ENCODE assay signal across 19 cellular contexts in the genomic region with DNA sequence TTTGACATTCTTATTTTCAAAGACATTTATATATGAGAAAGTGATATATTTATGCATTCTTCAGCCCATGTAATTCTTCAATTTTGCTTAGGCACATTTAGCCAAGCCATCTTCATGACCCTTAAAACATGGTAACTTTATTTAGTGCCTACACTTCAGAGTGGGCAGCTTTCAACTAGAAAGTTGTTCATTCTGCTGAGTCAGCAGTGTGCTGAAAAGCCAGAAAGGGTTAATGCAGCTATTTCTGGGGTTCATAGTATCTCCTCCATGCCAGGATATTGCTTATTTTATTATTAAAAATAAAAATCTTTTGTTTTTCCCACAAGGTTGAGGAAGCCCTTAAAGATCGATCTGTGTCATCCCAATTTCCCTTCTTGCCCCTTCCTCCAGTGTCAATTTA.
DNase-seq lines count a peak whose midpoint lies in the region; ATAC-seq, FAIRE-seq and TF ChIP-seq lines count a peak whose summit lies in the region.
"Had no signal": no experiment of that assay in that cellular context is flagged by ENCODE, and none has a peak within 500 bp of the region (broad histone marks: within the 10 kb centered on the region; RNA-seq: fewer than 3 reads in every experiment).

No MANE protein-coding gene starts in this region.

- DNase-seq in SKM-1 treated with dmso at 0.1 percent for 144 hours (lab: John Stamatoyannopoulos, UW; ENCODE audit: unreplicated experiment) (peak; percentile 66), SKM-1 (lab: John Stamatoyannopoulos, UW; ENCODE audit: unreplicated experiment) (no peak), K562 (ENCODE audit: extremely low read depth in 1 of 4, low spot score in 3 of 4) (no peak), hepatocyte (ENCODE audit: low spot score) (no peak), superior temporal gyrus (ENCODE audit: extremely low spot score) (no peak), HEK293T (ENCODE audit: extremely low spot score) (no peak)
- DNase-seq in CD8-positive, alpha-beta T cell, result no peak
- DNase-seq: ACHN; CD4-positive, alpha-beta memory T cell; DMS79; EL; GDM1 had no signal

- intact Hi-C loops in K562 (cut with micrococcal nuclease), result no loop called here
- intact Hi-C loops in CD8-positive, alpha-beta T cell (cut with DNase I, micrococcal nuclease), result no loop called here

- no peaks in the 10 kb centered on the region for H3K36me3 ChIP-seq in OCI-LY3 (replicated peaks; ENCODE audit: low read depth, low read length)
- H3K36me3 ChIP-seq in K562 (ENCODE audit: control insufficient read depth, insufficient read depth, low read length), result no peaks in the 10 kb centered on the region
- no peaks in the 10 kb centered on the region for H3K36me3 ChIP-seq in hepatocyte (replicated peaks; ENCODE audit: insufficient read depth, low read depth)
- H3K36me3 ChIP-seq in CD8-positive, alpha-beta T cell (ENCODE audit: insufficient read depth, low read length), result no peaks in the 10 kb centered on the region
- H3K36me3 ChIP-seq: HAP-1 had no signal

- H3K4me1 ChIP-seq in OCI-LY3 (ENCODE audit: low read length), result peaks cover 15% of the 10 kb centered on the region
- no peaks in the 10 kb centered on the region for H3K4me1 ChIP-seq in K562 (replicated peaks in 1 of 2; ENCODE audit: control insufficient read depth in 2 of 2, insufficient read depth in 2 of 2, low read length in 2 of 2)
- peaks cover 50% of the 10 kb centered on the region for H3K4me1 ChIP-seq in hepatocyte (ENCODE audit: insufficient read depth)
- H3K4me1 ChIP-seq in CD8-positive, alpha-beta T cell (ENCODE audit: insufficient read depth, low read length), result no peaks in the 10 kb centered on the region
- H3K4me1 ChIP-seq: HAP-1 had no signal

- H3K9me3 Mint-ChIP-seq in CD8-positive, alpha-beta T cell, result no peaks in the 10 kb centered on the region
- H3K9me3 Mint-ChIP-seq: GM23338 had no signal

- no peaks in the 10 kb centered on the region for H3K36me3 Mint-ChIP-seq in CD8-positive, alpha-beta T cell
- H3K36me3 Mint-ChIP-seq: CD4-positive, alpha-beta memory T cell had no signal

- CTCF ChIA-PET in K562 (lab: Yijun Ruan, JAX; ENCODE audit: low intra/inter-chr PET ratio) (no interaction called here), HEK293T (lab: Yijun Ruan, JAX) (no interaction called here)
- CTCF ChIA-PET in CD8-positive, alpha-beta T cell (lab: Charles Lee), result no interaction called here

- H3K9ac ChIP-seq in OCI-LY3 (ENCODE audit: low read length) (no peak overlapping the region), K562 (ENCODE audit: insufficient read depth in 1 of 2, low read depth in 2 of 2, low read length in 2 of 2) (no peak overlapping the region)

- no peaks in the 10 kb centered on the region for H3K4me1 Mint-ChIP-seq in CD8-positive, alpha-beta T cell (ENCODE audit: low read depth)
- H3K4me1 Mint-ChIP-seq: CD4-positive, alpha-beta memory T cell had no signal

- H3K9me2 ChIP-seq in hepatocyte (replicated peaks; ENCODE audit: insufficient read depth), result no peaks in the 10 kb centered on the region

- peaks cover 9% of the 10 kb centered on the region for H3K27me3 Mint-ChIP-seq in CD8-positive, alpha-beta T cell (ENCODE audit: low read depth)

- no peak overlapping the region for H3K4me3 Mint-ChIP-seq in CD8-positive, alpha-beta T cell
- H3K4me3 Mint-ChIP-seq: CD4-positive, alpha-beta memory T cell; GM23338 had no signal

- no peak for TF ChIP-seq RAD21 in K562 (CRISPR knock-in tag; conservative IDR thresholded peaks at IDR 0.05 in 1 of 2, IDR thresholded peaks at IDR 0.05 in 1 of 2)

- TF ChIP-seq CTCF in OCI-LY3 (IDR thresholded peaks at IDR 0.05; ENCODE audit: low read depth, low read length) (no peak), K562 (IDR thresholded peaks at IDR 0.05 in 2 of 3, conservative IDR thresholded peaks at IDR 0.05 in 1 of 3; ENCODE audit: insufficient read depth in 2 of 3, low read depth in 1 of 3, low read length in 3 of 3) (no peak), hepatocyte (IDR thresholded peaks at IDR 0.05; ENCODE audit: poor library complexity) (no peak)
- TF ChIP-seq CTCF in CD8-positive, alpha-beta T cell (IDR thresholded peaks at IDR 0.05), result no peak

- no peak for ATAC-seq in K562
- ATAC-seq in CD8-positive, alpha-beta T cell, result no peak
- ATAC-seq: GM23338 had no signal

- H4K20me1 ChIP-seq in OCI-LY3 (ENCODE audit: insufficient read depth, low read length) (no peaks in the 10 kb centered on the region; the same call in 1 of the 2 replicates), K562 (replicated peaks; ENCODE audit: control insufficient read depth, insufficient read depth, low read length) (no peaks in the 10 kb centered on the region), hepatocyte (ENCODE audit: insufficient read depth, poor library complexity, severe bottlenecking) (no peaks in the 10 kb centered on the region)

- H3K27ac Mint-ChIP-seq in CD8-positive, alpha-beta T cell, result no peak overlapping the region
- H3K27ac Mint-ChIP-seq: CD4-positive, alpha-beta memory T cell; GM23338 had no signal

- H3K79me2 ChIP-seq in OCI-LY3 (ENCODE audit: low read length) (no peaks in the 10 kb centered on the region), K562 (ENCODE audit: control insufficient read depth, insufficient read depth, low read length) (no peaks in the 10 kb centered on the region), hepatocyte (no peaks in the 10 kb centered on the region)

- no TSS peak for BruUV-seq in K562 (replicated peaks; lab: Mats Ljungman, UMichigan)

- in situ Hi-C loops in K562 (cut with MboI), result no loop called here

- H3K9me3 ChIP-seq in OCI-LY3 (ENCODE audit: insufficient read depth, low read length), result no peaks in the 10 kb centered on the region
- no peaks in the 10 kb centered on the region for H3K9me3 ChIP-seq in K562 (replicated peaks; ENCODE audit: control insufficient read depth, insufficient read depth, low read depth, low read length)
- no peaks in the 10 kb centered on the region for H3K9me3 ChIP-seq in hepatocyte (ENCODE audit: low read depth)
- H3K9me3 ChIP-seq in CD8-positive, alpha-beta T cell (ENCODE audit: low read length), result no peaks in the 10 kb centered on the region
- H3K9me3 ChIP-seq: Caco-2, HAP-1 had no signal

- no peak for TF ChIP-seq POLR2A in K562 (conservative IDR thresholded peaks at IDR 0.05)

- FAIRE-seq in K562 (lab: Jason Lieb, UNC), result no peak
- FAIRE-seq: A204.1, H54 had no signal

- H3K9me1 ChIP-seq in K562 (ENCODE audit: control insufficient read depth, insufficient read depth, low read length), result no peaks in the 10 kb centered on the region

- WGBS in K562 (ENCODE audit: insufficient coverage, low coverage, missing lambda C conversion rate), result 0% methylated on average over 1 of the region's 1 CpG
- 93% methylated on average over 1 of the region's 1 CpG for WGBS in hepatocyte (ENCODE audit: low lambda C conversion rate, missing lambda C conversion rate)

- H2AFZ ChIP-seq in OCI-LY3 (ENCODE audit: low read depth, low read length), result no peak overlapping the region
- H2AFZ ChIP-seq in K562 (ENCODE audit: low read depth, low read length), result no peak overlapping the region
- no peak overlapping the region for H2AFZ ChIP-seq in hepatocyte

- H3K27ac ChIP-seq in OCI-LY3 (ENCODE audit: low read length) (no peak overlapping the region), K562 (ENCODE audit: extremely low read depth, low read depth, low read length) (no peak overlapping the region), hepatocyte (peak overlapping the region; percentile 83)
- no peak overlapping the region for H3K27ac ChIP-seq in CD8-positive, alpha-beta T cell (ENCODE audit: low read depth, low read length)
- H3K27ac ChIP-seq: 22Rv1 had no signal

- POLR2A ChIA-PET in K562 (lab: Yijun Ruan, JAX) (no interaction called here), HEK293T (lab: Yijun Ruan, JAX) (no interaction called here)
- POLR2A ChIA-PET in CD8-positive, alpha-beta T cell (lab: Charles Lee), result interaction anchor here (0.9 kb wide), 1 partner anchor 11 kb away, joined by 4 read pairs; no protein-coding TSS in a partner anchor

- TF ChIP-seq EP300 in K562 (IDR thresholded peaks at IDR 0.05; ENCODE audit: low read length), result no peak

- H3K4me3 ChIP-seq in OCI-LY3 (ENCODE audit: low read length) (0 out of 2 replicates have a peak overlapping the region, but pooled peaks have one; percentile 26), K562 (no peak overlapping the region), hepatocyte (no peak overlapping the region)
- no peak overlapping the region for H3K4me3 ChIP-seq in CD8-positive, alpha-beta T cell (ENCODE audit: low read depth, low read length)
- H3K4me3 ChIP-seq: GM23338, HAP-1 had no signal

- 0 out of 2 replicates have a peak, but pooled peaks cover 3% of the 10 kb centered on the region for H3K27me3 ChIP-seq in OCI-LY3 (ENCODE audit: low read depth, low read length)
- H3K27me3 ChIP-seq in K562 (ENCODE audit: control insufficient read depth in 2 of 2, insufficient read depth in 2 of 2, low read length in 2 of 2), result no peaks in the 10 kb centered on the region
- no peaks in the 10 kb centered on the region for H3K27me3 ChIP-seq in hepatocyte
- no peaks in the 10 kb centered on the region for H3K27me3 ChIP-seq in CD8-positive, alpha-beta T cell (ENCODE audit: insufficient read depth, low read length)

- H3K4me2 ChIP-seq in OCI-LY3 (ENCODE audit: low read length) (peak overlapping the region; percentile 67), K562 (ENCODE audit: insufficient read depth, low read length) (no peak overlapping the region), hepatocyte (no peak overlapping the region)
- H3K4me2 ChIP-seq: GM23338 had no signal

TF ChIP-seq in HEK293T, 16 proteins besides CTCF, POLR2A, EP300 and RAD21:
- TF ChIP-seq BHLHE40 (IDR thresholded peaks at IDR 0.05; ENCODE audit: borderline replicate concordance), result no peak
- no peak for TF ChIP-seq SP1 (IDR thresholded peaks at IDR 0.05)
- TF ChIP-seq SUZ12 (IDR thresholded peaks at IDR 0.05), result no peak
- no peak for TF ChIP-seq ELF4 (IDR thresholded peaks at IDR 0.05)
- TF ChIP-seq FOXK2 (IDR thresholded peaks at IDR 0.05), result no peak
